9 cellular contexts compared by ENCODE assay signal in genomic region chr14:58082491-58083098, GRCh38.
DNase-seq lines count a peak whose midpoint lies in the region; ATAC-seq and TF ChIP-seq lines count a peak whose summit lies in the region.
"Had no signal": no experiment of that assay in that cellular context is flagged by ENCODE, and none has a peak within 500 bp of the region (broad histone marks: within the 10 kb centered on the region; RNA-seq: fewer than 3 reads in every experiment).

No MANE protein-coding gene starts in this region.

- no peaks in the 10 kb centered on the region for H3K36me3 ChIP-seq in right atrium auricular region
- H3K36me3 ChIP-seq: right lobe of liver had no signal

- no peak for TF ChIP-seq CTCF in right atrium auricular region (IDR thresholded peaks at IDR 0.05)

- intact Hi-C loops in activated T-helper 1 cell treated with anti-CD3 and anti-CD28 coated beads, Interleukin-12 subunit alpha, Interleukin-12 subunit beta, Interleukin-2, Interleukin-4 antibody, amounts not matched to agents 30 ng/mL and 10 ng/mL and 1 ng/mL, durations not matched to agents 14 hours and 24 hours and 36 hours (cut with micrococcal nuclease) = no loop called here

- no peaks in the 10 kb centered on the region for H3K9me3 ChIP-seq in right atrium auricular region
- H3K9me3 ChIP-seq: right lobe of liver had no signal

- no peaks in the 10 kb centered on the region for H3K36me3 Mint-ChIP-seq in activated T-helper 1 cell treated with anti-CD3 and anti-CD28 coated beads, Interleukin-12 subunit alpha, Interleukin-12 subunit beta, Interleukin-2, Interleukin-4 antibody, amounts not matched to agents 30 ng/mL and 10 ng/mL and 1 ng/mL, durations not matched to agents 14 hours and 24 hours and 36 hours (ENCODE audit: low read depth)

- no peaks in the 10 kb centered on the region for H3K9me3 Mint-ChIP-seq in activated T-helper 1 cell treated with anti-CD3 and anti-CD28 coated beads, Interleukin-12 subunit alpha, Interleukin-12 subunit beta, Interleukin-2, Interleukin-4 antibody, amounts not matched to agents 30 ng/mL and 10 ng/mL and 1 ng/mL, durations not matched to agents 14 hours and 24 hours and 36 hours

- peak; percentile 91 for DNase-seq in HT1080 (ENCODE audit: low read depth)
- DNase-seq in amniotic epithelial cell (ENCODE audit: low read depth) = peak; percentile 89
- DNase-seq in right atrium auricular region (ENCODE audit: low spot score) = no peak
- DNase-seq in mesenteric fat pad (ENCODE audit: low spot score) = no peak
- DNase-seq in activated T-helper 1 cell treated with anti-CD3 and anti-CD28 coated beads, Interleukin-12 subunit alpha, Interleukin-12 subunit beta, Interleukin-2, Interleukin-4 antibody, amounts not matched to agents 30 ng/mL and 10 ng/mL and 1 ng/mL, durations not matched to agents 14 hours and 24 hours and 36 hours (ENCODE audit: low spot score) = no peak
- DNase-seq: right lobe of liver had no signal

- no peak overlapping the region for H3K4me3 ChIP-seq in right atrium auricular region
- H3K4me3 ChIP-seq: right lobe of liver had no signal

- H3K27me3 Mint-ChIP-seq in activated T-helper 1 cell treated with anti-CD3 and anti-CD28 coated beads, Interleukin-12 subunit alpha, Interleukin-12 subunit beta, Interleukin-2, Interleukin-4 antibody, amounts not matched to agents 30 ng/mL and 10 ng/mL and 1 ng/mL, durations not matched to agents 14 hours and 24 hours and 36 hours (ENCODE audit: insufficient read depth) = peaks cover 10% of the 10 kb centered on the region

- ATAC-seq in GM18520 (IDR thresholded peaks at IDR 0.05; ENCODE audit: unreplicated experiment) = no peak

- H3K27ac ChIP-seq in right atrium auricular region (peak overlapping the region; percentile 32 to 47), temporal lobe (ENCODE audit: low read depth, low read length) (peak overlapping the region; percentile 13)
- H3K27ac ChIP-seq: right lobe of liver, VCaP had no signal

- peaks cover 0 to 14% of the 10 kb centered on the region in 2 donors for H3K4me1 ChIP-seq in right atrium auricular region
- H3K4me1 ChIP-seq: right lobe of liver had no signal

- no peak overlapping the region for H3K4me3 Mint-ChIP-seq in activated T-helper 1 cell treated with anti-CD3 and anti-CD28 coated beads, Interleukin-12 subunit alpha, Interleukin-12 subunit beta, Interleukin-2, Interleukin-4 antibody, amounts not matched to agents 30 ng/mL and 10 ng/mL and 1 ng/mL, durations not matched to agents 14 hours and 24 hours and 36 hours

- H3K4me1 Mint-ChIP-seq in activated T-helper 1 cell treated with anti-CD3 and anti-CD28 coated beads, Interleukin-12 subunit alpha, Interleukin-12 subunit beta, Interleukin-2, Interleukin-4 antibody, amounts not matched to agents 30 ng/mL and 10 ng/mL and 1 ng/mL, durations not matched to agents 14 hours and 24 hours and 36 hours (ENCODE audit: low read depth) = peaks cover 9% of the 10 kb centered on the region

- H3K27me3 ChIP-seq in right atrium auricular region = no peaks in the 10 kb centered on the region
- H3K27me3 ChIP-seq: right lobe of liver had no signal

- no peak overlapping the region for H3K27ac Mint-ChIP-seq in activated T-helper 1 cell treated with anti-CD3 and anti-CD28 coated beads, Interleukin-12 subunit alpha, Interleukin-12 subunit beta, Interleukin-2, Interleukin-4 antibody, amounts not matched to agents 30 ng/mL and 10 ng/mL and 1 ng/mL, durations not matched to agents 14 hours and 24 hours and 36 hours

Comparison
In these comparisons a context has a peak if more than half of its experiments do, and no peak if none do; other contexts are left out.
1. DNase-seq: peak in HT1080 (single experiment) and amniotic epithelial cell (single experiment); none in right atrium auricular region (single experiment), mesenteric fat pad (single experiment) and activated T-helper 1 cell treated with anti-CD3 and anti-CD28 coated beads, Interleukin-12 subunit alpha, Interleukin-12 subunit beta, Interleukin-2, Interleukin-4 antibody, amounts not matched to agents 30 ng/mL and 10 ng/mL and 1 ng/mL, durations not matched to agents 14 hours and 24 hours and 36 hours (single experiment).